ENCODE assay signal across 10 cellular contexts in genomic region chr14:55780156-55780946, GRCh38.
DNase-seq lines count a peak whose midpoint lies in the region; TF ChIP-seq lines count a peak whose summit lies in the region.
"Had no signal": no experiment of that assay in that cellular context is flagged by ENCODE, and none has a peak within 500 bp of the region (broad histone marks: within the 10 kb centered on the region; RNA-seq: fewer than 3 reads in every experiment).

No MANE protein-coding gene starts in this region.

- H3K4me3 Mint-ChIP-seq in glutamatergic neuron (ENCODE audit: unreplicated experiment), result no peak overlapping the region

- H3K9me3 Mint-ChIP-seq in glutamatergic neuron (ENCODE audit: unreplicated experiment), result peaks cover 2% of the 10 kb centered on the region

- TF ChIP-seq CTCF in ascending aorta (IDR thresholded peaks at IDR 0.05) (no peak), cardiac muscle cell (IDR thresholded peaks at IDR 0.05; ENCODE audit: low read depth, low read length) (no peak), glutamatergic neuron (IDR thresholded peaks at IDR 0.05; ENCODE audit: partially characterized antibody, unreplicated experiment) (no peak)

- intact Hi-C loops in ascending aorta (cut with DNase I), result loop anchor here (1.0 to 5.0 kb wide), 2 partner anchors 40 to 333 kb away; no protein-coding TSS in a partner anchor
- intact Hi-C loops in posterior vena cava (cut with DNase I), result no loop called here

- peak overlapping the region; percentile 40 for H3K4me2 ChIP-seq in skeletal muscle satellite cell (ENCODE audit: low read length)

- no peak overlapping the region for H3K27ac Mint-ChIP-seq in glutamatergic neuron (ENCODE audit: unreplicated experiment)
- H3K27ac Mint-ChIP-seq: progenitor cell of endocrine pancreas had no signal

- H3K27me3 Mint-ChIP-seq in glutamatergic neuron (ENCODE audit: unreplicated experiment), result peaks cover 1% of the 10 kb centered on the region
- H3K27me3 Mint-ChIP-seq: progenitor cell of endocrine pancreas had no signal

- H3K9me3 ChIP-seq in ascending aorta (no peaks in the 10 kb centered on the region), cardiac muscle cell (ENCODE audit: low read depth) (no peaks in the 10 kb centered on the region), skeletal muscle satellite cell (replicated peaks; ENCODE audit: low read length) (no peaks in the 10 kb centered on the region)

- H3K9ac ChIP-seq in skeletal muscle satellite cell (ENCODE audit: low read depth, low read length), result peak overlapping the region; percentile 18

- H3K4me3 ChIP-seq in ascending aorta (peak overlapping the region in 1 of 2 donors; percentile 5), cardiac muscle cell (no peak overlapping the region), skeletal muscle satellite cell (ENCODE audit: low read length) (peak overlapping the region; percentile 11)

- DNase-seq in H4 (ENCODE audit: low spot score), result peak; percentile 21
- DNase-seq in ascending aorta (ENCODE audit: low spot score in 2 of 2), result peak in 1 of 2 donors; percentile 82
- peak; percentile 49 to 93 for DNase-seq in cardiac muscle cell (ENCODE audit: low read depth in 1 of 2, low spot score in 1 of 2)
- no peak for DNase-seq in NCI-H2196 (lab: John Stamatoyannopoulos, UW; ENCODE audit: unreplicated experiment)
- DNase-seq in posterior vena cava (ENCODE audit: low spot score), result no peak
- DNase-seq in activated CD4-positive, alpha-beta T cell treated with anti-CD3 and anti-CD28 coated beads for 1 hour, result no peak
- DNase-seq in glutamatergic neuron, result no peak
- DNase-seq: stimulated activated naive CD4-positive, alpha-beta T cell had no signal

- H3K27me3 ChIP-seq in ascending aorta (no peaks in the 10 kb centered on the region), cardiac muscle cell (no peaks in the 10 kb centered on the region), skeletal muscle satellite cell (ENCODE audit: control insufficient read depth, insufficient read depth, low read length) (no peaks in the 10 kb centered on the region)

- H3K4me1 ChIP-seq in ascending aorta (peaks cover 0 to 15% of the 10 kb centered on the region in 2 donors), cardiac muscle cell (ENCODE audit: low read depth) (peaks cover 3% of the 10 kb centered on the region), skeletal muscle satellite cell (ENCODE audit: control insufficient read depth, insufficient read depth, low read length) (peaks cover 15% of the 10 kb centered on the region)

- H3K36me3 ChIP-seq in ascending aorta (no peaks in the 10 kb centered on the region), cardiac muscle cell (no peaks in the 10 kb centered on the region), skeletal muscle satellite cell (ENCODE audit: insufficient read depth, low read length) (no peaks in the 10 kb centered on the region)

- H3K36me3 Mint-ChIP-seq in glutamatergic neuron (ENCODE audit: unreplicated experiment), result no peaks in the 10 kb centered on the region

- H3K27ac ChIP-seq in ascending aorta, result peak overlapping the region; percentile 46 to 70
- no peak overlapping the region for H3K27ac ChIP-seq in cardiac muscle cell

- H3K4me1 Mint-ChIP-seq in glutamatergic neuron (ENCODE audit: low read depth, unreplicated experiment), result no peaks in the 10 kb centered on the region

Comparison
In these comparisons a context has a peak if more than half of its experiments do, and no peak if none do; other contexts are left out.
1. DNase-seq: peak in H4 (single experiment) and cardiac muscle cell (2 of 2); none in NCI-H2196 (single experiment), posterior vena cava (single experiment), activated CD4-positive, alpha-beta T cell treated with anti-CD3 and anti-CD28 coated beads for 1 hour (single experiment) and glutamatergic neuron (single experiment).